ENCODE assay signal across 8 cellular contexts in genomic region chr9:93133641-93134017, GRCh38. TPM values are rescaled to one million over a fixed set of nuclear protein-coding genes. Genes with fewer than 3 reads are reported as not detected.
DNase-seq lines count a peak whose midpoint lies in the region; ATAC-seq, FAIRE-seq and TF ChIP-seq lines count a peak whose summit lies in the region.

No MANE protein-coding gene starts in this region.

- no peaks in the 10 kb centered on the region for H3K36me3 Mint-ChIP-seq in neural crest cell (ENCODE audit: low read depth)
- H3K36me3 Mint-ChIP-seq in type B pancreatic cell = no peaks in the 10 kb centered on the region

- no peak for FAIRE-seq in frontal cortex (lab: Jason Lieb, UNC)

- H3K27me3 Mint-ChIP-seq in neural crest cell (ENCODE audit: low read depth) (no peaks in the 10 kb centered on the region), type B pancreatic cell (no peaks in the 10 kb centered on the region)

- peak overlapping the region; percentile 93 for H3K4me3 ChIP-seq in AG09309 (ENCODE audit: control insufficient read depth, low read depth, low read length)

- DNase-seq in AG09309 (ENCODE audit: low read depth) (peak; percentile 55), OCI-M1 (lab: John Stamatoyannopoulos, UW) (peak; percentile 80), activated gamma-delta T cell (lab: John Stamatoyannopoulos, UW) (peak; percentile 54), frontal cortex (ENCODE audit: low spot score in 2 of 2) (peak; percentile 78 to 87), neural crest cell (ENCODE audit: low read depth, low spot score) (peak; percentile 51), type B pancreatic cell (ENCODE audit: extremely low spot score, unreplicated experiment) (peak; percentile 79)

- H3K4me3 Mint-ChIP-seq in neural crest cell (peak overlapping the region; percentile 84), type B pancreatic cell (peak overlapping the region; percentile 87)

- no peak for TF ChIP-seq CTCF in AG09309 (IDR thresholded peaks at IDR 0.05; ENCODE audit: control insufficient read depth, insufficient read depth, low read depth, low read length, missing control alignments)
- no peak for TF ChIP-seq CTCF in neural crest cell (conservative IDR thresholded peaks at IDR 0.05)
- TF ChIP-seq CTCF in type B pancreatic cell (conservative IDR thresholded peaks at IDR 0.05) = no peak

- H3K4me1 Mint-ChIP-seq in neural crest cell (peaks cover 20% of the 10 kb centered on the region), type B pancreatic cell (ENCODE audit: unreplicated experiment) (peaks cover 7% of the 10 kb centered on the region)

- peak overlapping the region; percentile 62 for H3K27ac Mint-ChIP-seq in neural crest cell (ENCODE audit: unreplicated experiment)
- peak overlapping the region; percentile 74 for H3K27ac Mint-ChIP-seq in type B pancreatic cell

- H3K9me3 Mint-ChIP-seq in neural crest cell (no peaks in the 10 kb centered on the region), type B pancreatic cell (no peaks in the 10 kb centered on the region)

- ATAC-seq in GM18873 (IDR thresholded peaks at IDR 0.05; ENCODE audit: low FRiP score, unreplicated experiment) = peak; percentile 36
- ATAC-seq in HG03108 (IDR thresholded peaks at IDR 0.05; ENCODE audit: unreplicated experiment) = peak; percentile 18

RNA-seq across cellular contexts. Expression of gene NINJ1, which starts 0.4 kb away (rescaled TPM):
- 2.9 TPM for total RNA-seq in frontal cortex
- 17.8 and 19.9 TPM in 2 replicates for total RNA-seq in neural crest cell
- total RNA-seq in type B pancreatic cell (ENCODE audit: low replicate concordance) = 19.4 and 21.6 TPM in 2 replicates

RNA-seq across cellular contexts. Expression of gene CARD19, which starts 37.6 kb away (rescaled TPM):
- total RNA-seq in frontal cortex (14.3 TPM), neural crest cell (22.1 and 25.6 TPM in 2 replicates), type B pancreatic cell (ENCODE audit: low replicate concordance) (17.7 and 22.2 TPM in 2 replicates)

RNA-seq across cellular contexts. Expression of gene WNK2, which starts 50.3 kb away (rescaled TPM):
- total RNA-seq in frontal cortex (12.6 TPM), neural crest cell (27.8 and 34.3 TPM in 2 replicates), type B pancreatic cell (ENCODE audit: low replicate concordance) (47.2 and 75.5 TPM in 2 replicates)

Comparison
In these comparisons a context has a peak if more than half of its experiments do, and no peak if none do; other contexts are left out.
1. Peak in every context shown above with its lines: DNase-seq, ATAC-seq and H3K4me3 ChIP-seq.